2 cellular contexts compared by ENCODE assay signal in the genomic region with DNA sequence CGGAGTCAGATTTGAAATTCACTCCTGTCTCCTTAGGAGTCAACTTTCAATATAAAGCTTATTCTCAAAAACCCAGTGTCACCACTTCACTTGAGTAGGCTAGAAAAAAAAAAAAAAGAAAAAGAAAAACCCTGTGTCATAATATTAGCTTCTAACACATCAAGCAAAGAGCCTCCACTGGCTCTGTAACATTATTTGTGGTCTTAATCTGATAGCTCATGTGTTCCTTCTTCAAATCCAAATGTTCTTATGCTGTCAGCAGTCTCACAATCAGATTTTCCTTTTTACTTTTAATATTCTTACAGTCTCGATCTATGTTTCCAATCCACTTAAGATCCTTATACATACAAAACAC.
TF ChIP-seq lines count a peak whose summit lies in the region.

No MANE protein-coding gene starts in this region.

TF ChIP-seq in HCT116, 20 proteins besides CTCF, POLR2A, EP300 and RAD21:
- TF ChIP-seq, protein P1, sequence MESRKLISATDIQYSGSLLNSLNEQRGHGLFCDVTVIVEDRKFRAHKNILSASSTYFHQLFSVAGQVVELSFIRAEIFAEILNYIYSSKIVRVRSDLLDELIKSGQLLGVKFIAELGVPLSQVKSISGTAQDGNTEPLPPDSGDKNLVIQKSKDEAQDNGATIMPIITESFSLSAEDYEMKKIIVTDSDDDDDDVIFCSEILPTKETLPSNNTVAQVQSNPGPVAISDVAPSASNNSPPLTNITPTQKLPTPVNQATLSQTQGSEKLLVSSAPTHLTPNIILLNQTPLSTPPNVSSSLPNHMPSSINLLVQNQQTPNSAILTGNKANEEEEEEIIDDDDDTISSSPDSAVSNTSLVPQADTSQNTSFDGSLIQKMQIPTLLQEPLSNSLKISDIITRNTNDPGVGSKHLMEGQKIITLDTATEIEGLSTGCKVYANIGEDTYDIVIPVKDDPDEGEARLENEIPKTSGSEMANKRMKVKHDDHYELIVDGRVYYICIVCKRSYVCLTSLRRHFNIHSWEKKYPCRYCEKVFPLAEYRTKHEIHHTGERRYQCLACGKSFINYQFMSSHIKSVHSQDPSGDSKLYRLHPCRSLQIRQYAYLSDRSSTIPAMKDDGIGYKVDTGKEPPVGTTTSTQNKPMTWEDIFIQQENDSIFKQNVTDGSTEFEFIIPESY (IDR thresholded peaks at IDR 0.05; ENCODE audit: extremely low read depth, insufficient replicate concordance, low read length) = no peak
- TF ChIP-seq SRF (IDR thresholded peaks at IDR 0.05; ENCODE audit: low read depth) (no peak), EZH2phosphoT487 (IDR thresholded peaks at IDR 0.05; ENCODE audit: borderline replicate concordance) (no peak), SIN3A (IDR thresholded peaks at IDR 0.05; ENCODE audit: low read depth) (no peak)

TF ChIP-seq in K562, 482 proteins besides CTCF, POLR2A, EP300 and RAD21 (continues in another document):
- TF ChIP-seq MYNN (IDR thresholded peaks at IDR 0.05) (peak; percentile 91), MYNN (CRISPR knock-in tag; IDR thresholded peaks at IDR 0.05) (no peak), RCOR1 (IDR thresholded peaks at IDR 0.05; ENCODE audit: borderline replicate concordance in 1 of 2, low read depth in 2 of 2, low read length in 2 of 2) (no peak), FOXJ2 (tag; IDR thresholded peaks at IDR 0.05) (no peak), NR2C2 (CRISPR knock-in tag; IDR thresholded peaks at IDR 0.05) (no peak), NR2C2 (tag; IDR thresholded peaks at IDR 0.05) (no peak), ZNF444 (CRISPR knock-in tag; IDR thresholded peaks at IDR 0.05) (no peak), FOXM1 (IDR thresholded peaks at IDR 0.05; ENCODE audit: low read depth) (peak; percentile 8; the same call in 1 of the 2 replicates), FOXM1 (CRISPR knock-in tag; IDR thresholded peaks at IDR 0.05; ENCODE audit: low read depth) (no peak), NCOA1 (IDR thresholded peaks at IDR 0.05; ENCODE audit: low read depth) (no peak), SMARCA5 (IDR thresholded peaks at IDR 0.05) (peak; percentile 62; the same call in 1 of the 2 replicates), NBN (IDR thresholded peaks at IDR 0.05; ENCODE audit: low read depth) (no peak), STAG1 (CRISPR knock-in tag; IDR thresholded peaks at IDR 0.05; ENCODE audit: borderline replicate concordance) (no peak), PTTG1 (tag; IDR thresholded peaks at IDR 0.05; ENCODE audit: low read depth) (no peak), KDM2B (CRISPR knock-in tag; IDR thresholded peaks at IDR 0.05) (no peak), HDAC2 (IDR thresholded peaks at IDR 0.05) (no peak; the same call in 1 of the 2 replicates), TAF9B (IDR thresholded peaks at IDR 0.05; ENCODE audit: partially characterized antibody) (no peak), ZNF551 (CRISPR knock-in tag; IDR thresholded peaks at IDR 0.05) (no peak), ZC3H4 (CRISPR knock-in tag; IDR thresholded peaks at IDR 0.05; ENCODE audit: borderline replicate concordance) (no peak), ZNF184 (CRISPR knock-in tag; IDR thresholded peaks at IDR 0.05) (no peak), HCFC1 (IDR thresholded peaks at IDR 0.05; ENCODE audit: low read depth, low read length) (no peak)
- TF ChIP-seq, protein P2, sequence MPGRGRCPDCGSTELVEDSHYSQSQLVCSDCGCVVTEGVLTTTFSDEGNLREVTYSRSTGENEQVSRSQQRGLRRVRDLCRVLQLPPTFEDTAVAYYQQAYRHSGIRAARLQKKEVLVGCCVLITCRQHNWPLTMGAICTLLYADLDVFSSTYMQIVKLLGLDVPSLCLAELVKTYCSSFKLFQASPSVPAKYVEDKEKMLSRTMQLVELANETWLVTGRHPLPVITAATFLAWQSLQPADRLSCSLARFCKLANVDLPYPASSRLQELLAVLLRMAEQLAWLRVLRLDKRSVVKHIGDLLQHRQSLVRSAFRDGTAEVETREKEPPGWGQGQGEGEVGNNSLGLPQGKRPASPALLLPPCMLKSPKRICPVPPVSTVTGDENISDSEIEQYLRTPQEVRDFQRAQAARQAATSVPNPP (IDR thresholded peaks at IDR 0.05; ENCODE audit: borderline replicate concordance, insufficient read depth, insufficient read length) = no peak
- TF ChIP-seq, protein P3, sequence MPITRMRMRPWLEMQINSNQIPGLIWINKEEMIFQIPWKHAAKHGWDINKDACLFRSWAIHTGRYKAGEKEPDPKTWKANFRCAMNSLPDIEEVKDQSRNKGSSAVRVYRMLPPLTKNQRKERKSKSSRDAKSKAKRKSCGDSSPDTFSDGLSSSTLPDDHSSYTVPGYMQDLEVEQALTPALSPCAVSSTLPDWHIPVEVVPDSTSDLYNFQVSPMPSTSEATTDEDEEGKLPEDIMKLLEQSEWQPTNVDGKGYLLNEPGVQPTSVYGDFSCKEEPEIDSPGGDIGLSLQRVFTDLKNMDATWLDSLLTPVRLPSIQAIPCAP (CRISPR knock-in tag; IDR thresholded peaks at IDR 0.05; ENCODE audit: borderline replicate concordance) = no peak
- TF ChIP-seq, protein P4, sequence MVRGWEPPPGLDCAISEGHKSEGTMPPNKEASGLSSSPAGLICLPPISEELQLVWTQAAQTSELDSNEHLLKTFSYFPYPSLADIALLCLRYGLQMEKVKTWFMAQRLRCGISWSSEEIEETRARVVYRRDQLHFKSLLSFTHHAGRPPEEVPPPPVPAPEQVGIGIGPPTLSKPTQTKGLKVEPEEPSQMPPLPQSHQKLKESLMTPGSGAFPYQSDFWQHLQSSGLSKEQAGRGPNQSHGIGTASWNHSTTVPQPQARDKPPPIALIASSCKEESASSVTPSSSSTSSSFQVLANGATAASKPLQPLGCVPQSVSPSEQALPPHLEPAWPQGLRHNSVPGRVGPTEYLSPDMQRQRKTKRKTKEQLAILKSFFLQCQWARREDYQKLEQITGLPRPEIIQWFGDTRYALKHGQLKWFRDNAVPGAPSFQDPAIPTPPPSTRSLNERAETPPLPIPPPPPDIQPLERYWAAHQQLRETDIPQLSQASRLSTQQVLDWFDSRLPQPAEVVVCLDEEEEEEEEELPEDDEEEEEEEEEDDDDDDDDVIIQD (CRISPR knock-in tag; IDR thresholded peaks at IDR 0.05) = no peak
- TF ChIP-seq, protein P5, sequence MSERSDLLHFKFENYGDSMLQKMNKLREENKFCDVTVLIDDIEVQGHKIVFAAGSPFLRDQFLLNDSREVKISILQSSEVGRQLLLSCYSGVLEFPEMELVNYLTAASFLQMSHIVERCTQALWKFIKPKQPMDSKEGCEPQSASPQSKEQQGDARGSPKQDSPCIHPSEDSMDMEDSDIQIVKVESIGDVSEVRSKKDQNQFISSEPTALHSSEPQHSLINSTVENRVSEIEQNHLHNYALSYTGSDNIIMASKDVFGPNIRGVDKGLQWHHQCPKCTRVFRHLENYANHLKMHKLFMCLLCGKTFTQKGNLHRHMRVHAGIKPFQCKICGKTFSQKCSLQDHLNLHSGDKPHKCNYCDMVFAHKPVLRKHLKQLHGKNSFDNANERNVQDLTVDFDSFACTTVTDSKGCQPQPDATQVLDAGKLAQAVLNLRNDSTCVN (CRISPR knock-in tag; IDR thresholded peaks at IDR 0.05) = no peak
- TF ChIP-seq, protein P6, sequence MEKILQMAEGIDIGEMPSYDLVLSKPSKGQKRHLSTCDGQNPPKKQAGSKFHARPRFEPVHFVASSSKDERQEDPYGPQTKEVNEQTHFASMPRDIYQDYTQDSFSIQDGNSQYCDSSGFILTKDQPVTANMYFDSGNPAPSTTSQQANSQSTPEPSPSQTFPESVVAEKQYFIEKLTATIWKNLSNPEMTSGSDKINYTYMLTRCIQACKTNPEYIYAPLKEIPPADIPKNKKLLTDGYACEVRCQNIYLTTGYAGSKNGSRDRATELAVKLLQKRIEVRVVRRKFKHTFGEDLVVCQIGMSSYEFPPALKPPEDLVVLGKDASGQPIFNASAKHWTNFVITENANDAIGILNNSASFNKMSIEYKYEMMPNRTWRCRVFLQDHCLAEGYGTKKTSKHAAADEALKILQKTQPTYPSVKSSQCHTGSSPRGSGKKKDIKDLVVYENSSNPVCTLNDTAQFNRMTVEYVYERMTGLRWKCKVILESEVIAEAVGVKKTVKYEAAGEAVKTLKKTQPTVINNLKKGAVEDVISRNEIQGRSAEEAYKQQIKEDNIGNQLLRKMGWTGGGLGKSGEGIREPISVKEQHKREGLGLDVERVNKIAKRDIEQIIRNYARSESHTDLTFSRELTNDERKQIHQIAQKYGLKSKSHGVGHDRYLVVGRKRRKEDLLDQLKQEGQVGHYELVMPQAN (IDR thresholded peaks at IDR 0.05; ENCODE audit: borderline replicate concordance) = peak; percentile 46; the same call in 1 of the 2 replicates
- TF ChIP-seq, protein P7, sequence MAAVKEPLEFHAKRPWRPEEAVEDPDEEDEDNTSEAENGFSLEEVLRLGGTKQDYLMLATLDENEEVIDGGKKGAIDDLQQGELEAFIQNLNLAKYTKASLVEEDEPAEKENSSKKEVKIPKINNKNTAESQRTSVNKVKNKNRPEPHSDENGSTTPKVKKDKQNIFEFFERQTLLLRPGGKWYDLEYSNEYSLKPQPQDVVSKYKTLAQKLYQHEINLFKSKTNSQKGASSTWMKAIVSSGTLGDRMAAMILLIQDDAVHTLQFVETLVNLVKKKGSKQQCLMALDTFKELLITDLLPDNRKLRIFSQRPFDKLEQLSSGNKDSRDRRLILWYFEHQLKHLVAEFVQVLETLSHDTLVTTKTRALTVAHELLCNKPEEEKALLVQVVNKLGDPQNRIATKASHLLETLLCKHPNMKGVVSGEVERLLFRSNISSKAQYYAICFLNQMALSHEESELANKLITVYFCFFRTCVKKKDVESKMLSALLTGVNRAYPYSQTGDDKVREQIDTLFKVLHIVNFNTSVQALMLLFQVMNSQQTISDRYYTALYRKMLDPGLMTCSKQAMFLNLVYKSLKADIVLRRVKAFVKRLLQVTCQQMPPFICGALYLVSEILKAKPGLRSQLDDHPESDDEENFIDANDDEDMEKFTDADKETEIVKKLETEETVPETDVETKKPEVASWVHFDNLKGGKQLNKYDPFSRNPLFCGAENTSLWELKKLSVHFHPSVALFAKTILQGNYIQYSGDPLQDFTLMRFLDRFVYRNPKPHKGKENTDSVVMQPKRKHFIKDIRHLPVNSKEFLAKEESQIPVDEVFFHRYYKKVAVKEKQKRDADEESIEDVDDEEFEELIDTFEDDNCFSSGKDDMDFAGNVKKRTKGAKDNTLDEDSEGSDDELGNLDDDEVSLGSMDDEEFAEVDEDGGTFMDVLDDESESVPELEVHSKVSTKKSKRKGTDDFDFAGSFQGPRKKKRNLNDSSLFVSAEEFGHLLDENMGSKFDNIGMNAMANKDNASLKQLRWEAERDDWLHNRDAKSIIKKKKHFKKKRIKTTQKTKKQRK (IDR thresholded peaks at IDR 0.05; ENCODE audit: borderline replicate concordance, low read depth, low read length) = no peak
- TF ChIP-seq, protein P8, sequence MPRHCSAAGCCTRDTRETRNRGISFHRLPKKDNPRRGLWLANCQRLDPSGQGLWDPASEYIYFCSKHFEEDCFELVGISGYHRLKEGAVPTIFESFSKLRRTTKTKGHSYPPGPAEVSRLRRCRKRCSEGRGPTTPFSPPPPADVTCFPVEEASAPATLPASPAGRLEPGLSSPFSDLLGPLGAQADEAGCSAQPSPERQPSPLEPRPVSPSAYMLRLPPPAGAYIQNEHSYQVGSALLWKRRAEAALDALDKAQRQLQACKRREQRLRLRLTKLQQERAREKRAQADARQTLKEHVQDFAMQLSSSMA (CRISPR knock-in tag; IDR thresholded peaks at IDR 0.05) = no peak
- TF ChIP-seq, protein P9, sequence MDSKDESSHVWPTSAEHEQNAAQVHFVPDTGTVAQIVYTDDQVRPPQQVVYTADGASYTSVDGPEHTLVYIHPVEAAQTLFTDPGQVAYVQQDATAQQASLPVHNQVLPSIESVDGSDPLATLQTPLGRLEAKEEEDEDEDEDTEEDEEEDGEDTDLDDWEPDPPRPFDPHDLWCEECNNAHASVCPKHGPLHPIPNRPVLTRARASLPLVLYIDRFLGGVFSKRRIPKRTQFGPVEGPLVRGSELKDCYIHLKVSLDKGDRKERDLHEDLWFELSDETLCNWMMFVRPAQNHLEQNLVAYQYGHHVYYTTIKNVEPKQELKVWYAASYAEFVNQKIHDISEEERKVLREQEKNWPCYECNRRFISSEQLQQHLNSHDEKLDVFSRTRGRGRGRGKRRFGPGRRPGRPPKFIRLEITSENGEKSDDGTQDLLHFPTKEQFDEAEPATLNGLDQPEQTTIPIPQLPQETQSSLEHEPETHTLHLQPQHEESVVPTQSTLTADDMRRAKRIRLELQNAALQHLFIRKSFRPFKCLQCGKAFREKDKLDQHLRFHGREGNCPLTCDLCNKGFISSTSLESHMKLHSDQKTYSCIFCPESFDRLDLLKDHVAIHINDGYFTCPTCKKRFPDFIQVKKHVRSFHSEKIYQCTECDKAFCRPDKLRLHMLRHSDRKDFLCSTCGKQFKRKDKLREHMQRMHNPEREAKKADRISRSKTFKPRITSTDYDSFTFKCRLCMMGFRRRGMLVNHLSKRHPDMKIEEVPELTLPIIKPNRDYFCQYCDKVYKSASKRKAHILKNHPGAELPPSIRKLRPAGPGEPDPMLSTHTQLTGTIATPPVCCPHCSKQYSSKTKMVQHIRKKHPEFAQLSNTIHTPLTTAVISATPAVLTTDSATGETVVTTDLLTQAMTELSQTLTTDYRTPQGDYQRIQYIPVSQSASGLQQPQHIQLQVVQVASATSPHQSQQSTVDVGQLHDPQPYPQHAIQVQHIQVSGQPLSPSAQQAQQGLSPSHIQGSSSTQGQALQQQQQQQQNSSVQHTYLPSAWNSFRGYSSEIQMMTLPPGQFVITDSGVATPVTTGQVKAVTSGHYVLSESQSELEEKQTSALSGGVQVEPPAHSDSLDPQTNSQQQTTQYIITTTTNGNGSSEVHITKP (IDR thresholded peaks at IDR 0.05; ENCODE audit: partially characterized antibody) = no peak
